11 cellular contexts compared by ENCODE assay signal in the genomic region with DNA sequence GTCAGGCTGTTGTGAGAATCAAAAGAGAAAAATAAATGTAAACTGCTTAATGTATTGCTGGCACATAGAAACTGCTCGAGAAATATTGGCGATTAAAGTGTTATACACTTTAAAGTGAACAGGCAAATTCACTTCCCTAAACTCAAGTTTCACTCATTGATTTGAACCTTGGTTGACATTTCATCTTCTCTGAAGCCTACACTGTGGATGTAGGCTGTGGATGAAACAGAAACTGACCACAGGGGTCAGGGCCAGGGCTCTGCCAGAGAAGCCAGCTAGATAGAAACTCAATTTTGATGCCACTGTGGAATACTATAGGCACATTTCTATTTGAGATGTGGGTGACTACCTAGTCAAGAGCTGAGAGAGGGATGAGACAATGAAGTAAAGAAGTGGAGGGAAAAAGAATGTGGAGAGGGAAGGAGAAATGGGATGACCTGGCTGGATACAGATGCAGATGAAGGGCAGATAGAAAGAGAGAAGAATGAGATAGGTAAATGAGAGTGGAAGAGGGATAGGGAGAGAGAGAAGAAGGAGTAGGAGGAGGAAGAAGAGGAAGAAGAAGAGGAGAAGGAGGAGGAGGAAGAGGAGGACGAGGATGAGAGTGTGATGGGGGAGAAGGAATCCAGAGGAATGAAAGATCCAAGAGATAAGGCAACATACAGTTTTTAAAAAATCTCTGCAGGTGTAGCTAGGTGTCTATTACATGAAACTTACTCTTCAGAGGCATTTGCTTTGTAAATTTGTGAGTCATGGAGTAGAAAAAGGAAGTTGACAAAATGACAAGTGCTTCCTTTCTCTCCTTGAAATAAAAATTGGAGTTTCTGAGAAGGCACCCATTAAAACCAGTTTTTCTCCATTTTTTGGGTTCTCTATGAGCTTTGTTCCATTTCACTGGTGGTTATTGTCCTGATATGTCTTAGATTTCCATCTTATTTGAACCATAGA. TPM values are rescaled to one million over a fixed set of nuclear protein-coding genes. Genes with fewer than 3 reads are reported as not detected.
DNase-seq lines count a peak whose midpoint lies in the region; ATAC-seq, FAIRE-seq and TF ChIP-seq lines count a peak whose summit lies in the region.
"Had no signal": no experiment of that assay in that cellular context is flagged by ENCODE, and none has a peak within 500 bp of the region (broad histone marks: within the 10 kb centered on the region; RNA-seq: fewer than 3 reads in every experiment).

No MANE protein-coding gene starts in this region.

- peaks cover 51% of the 10 kb centered on the region for H3K27me3 Mint-ChIP-seq in type B pancreatic cell

- ATAC-seq in GM21360 (IDR thresholded peaks at IDR 0.05; ENCODE audit: unreplicated experiment), result peak; percentile 98
- peak; percentile 96 for ATAC-seq in HG03064 (IDR thresholded peaks at IDR 0.05; ENCODE audit: low read depth, unreplicated experiment)

- peak overlapping the region; percentile 61 for H3K4me3 ChIP-seq in OCI-LY3 (ENCODE audit: low read length)

- peak overlapping the region; percentile 13; the same call in 1 of the 2 replicates for H3K27ac ChIP-seq in OCI-LY3 (ENCODE audit: low read length)

- no peaks in the 10 kb centered on the region for H3K9me3 Mint-ChIP-seq in type B pancreatic cell

- H3K4me1 ChIP-seq in OCI-LY3 (ENCODE audit: low read length), result peaks cover 37% of the 10 kb centered on the region

- TF ChIP-seq CTCF in OCI-LY3 (IDR thresholded peaks at IDR 0.05; ENCODE audit: low read depth, low read length) (no peak), type B pancreatic cell (conservative IDR thresholded peaks at IDR 0.05) (no peak)

- no peak overlapping the region for H2AFZ ChIP-seq in OCI-LY3 (ENCODE audit: low read depth, low read length)

- no peaks in the 10 kb centered on the region for H3K79me2 ChIP-seq in OCI-LY3 (ENCODE audit: low read length)

- H4K20me1 ChIP-seq in OCI-LY3 (ENCODE audit: insufficient read depth, low read length), result peaks cover 6% of the 10 kb centered on the region; the same call in 1 of the 2 replicates

- H3K4me1 Mint-ChIP-seq in type B pancreatic cell (ENCODE audit: unreplicated experiment), result no peaks in the 10 kb centered on the region

- H3K27ac Mint-ChIP-seq in type B pancreatic cell, result no peak overlapping the region

- H3K4me3 Mint-ChIP-seq in type B pancreatic cell, result no peak overlapping the region

- H3K27me3 ChIP-seq in OCI-LY3 (ENCODE audit: low read depth, low read length), result peaks cover 72% of the 10 kb centered on the region

- H3K9ac ChIP-seq in OCI-LY3 (ENCODE audit: low read length), result no peak overlapping the region

- peak; percentile 83 for FAIRE-seq in GM18507 (lab: Jason Lieb, UNC)

- peaks cover 16% of the 10 kb centered on the region; the same call in 1 of the 2 replicates for H3K9me3 ChIP-seq in OCI-LY3 (ENCODE audit: insufficient read depth, low read length)

- H3K36me3 Mint-ChIP-seq in type B pancreatic cell, result no peaks in the 10 kb centered on the region

- peaks cover 4% of the 10 kb centered on the region for H3K36me3 ChIP-seq in OCI-LY3 (replicated peaks; ENCODE audit: low read depth, low read length)

- no peak for DNase-seq in GM18507 (ENCODE audit: extremely low spot score, insufficient read length, low read depth)
- DNase-seq in HCEC 1CT, result no peak
- no peak for DNase-seq in NCI-H2196 (lab: John Stamatoyannopoulos, UW; ENCODE audit: unreplicated experiment)
- DNase-seq in type B pancreatic cell (ENCODE audit: extremely low spot score, unreplicated experiment), result no peak
- DNase-seq in COLO668 (lab: John Stamatoyannopoulos, UW; ENCODE audit: unreplicated experiment), result no peak
- DNase-seq: activated effector memory CD4-positive, alpha-beta T cell treated with anti-CD3 and anti-CD28 coated beads, Interleukin-2, amount 50 U/mL, for 16 hours; NCI-H2081 treated with DMSO at 0.1 percent for 48 hours; nucleus accumbens had no signal

- peak overlapping the region; percentile 83 for H3K4me2 ChIP-seq in OCI-LY3 (ENCODE audit: low read length)

RNA-seq across cellular contexts. Expression of a gene that starts 17.4 kb away (rescaled TPM):
- 0.24 and 0.29 TPM in 2 replicates for total RNA-seq in type B pancreatic cell (ENCODE audit: low replicate concordance)
